ENCODE assay signal across 30 cellular contexts in genomic region chr3:14891135-14892132, GRCh38. TPM values are rescaled to one million over a fixed set of nuclear protein-coding genes. Genes with fewer than 3 reads are reported as not detected.
DNase-seq lines count a peak whose midpoint lies in the region; ATAC-seq and TF ChIP-seq lines count a peak whose summit lies in the region.
"Had no signal": no experiment of that assay in that cellular context is flagged by ENCODE, and none has a peak within 500 bp of the region (broad histone marks: within the 10 kb centered on the region; RNA-seq: fewer than 3 reads in every experiment).

No MANE protein-coding gene starts in this region.

- no peaks in the 10 kb centered on the region for H3K9me3 Mint-ChIP-seq in T-cell
- H3K9me3 Mint-ChIP-seq: nephron had no signal

- CTCF ChIA-PET in T-cell (lab: Charles Lee), result no interaction called here

- POLR2A ChIA-PET in T-cell (lab: Charles Lee), result no interaction called here

- peaks cover 30% of the 10 kb centered on the region for H3K4me1 ChIP-seq in DND-41 (ENCODE audit: insufficient read depth, low read length)
- no peaks in the 10 kb centered on the region for H3K4me1 ChIP-seq in ascending aorta
- H3K4me1 ChIP-seq: breast epithelium, HAP-1, thyroid gland had no signal

- no peaks in the 10 kb centered on the region for H3K79me2 ChIP-seq in DND-41 (ENCODE audit: insufficient read depth, low read length)

- peak overlapping the region; percentile 57 to 72 for H3K27ac Mint-ChIP-seq in T-cell
- H3K27ac Mint-ChIP-seq: nephron had no signal

- peaks cover 14 to 43% (median 32%) of the 10 kb centered on the region in 3 donors for H3K4me1 Mint-ChIP-seq in T-cell
- H3K4me1 Mint-ChIP-seq: immature natural killer cell had no signal

- H3K4me3 Mint-ChIP-seq in T-cell, result no peak overlapping the region
- H3K4me3 Mint-ChIP-seq: immature natural killer cell, nephron had no signal

- H3K4me3 ChIP-seq in DND-41 (ENCODE audit: low read depth in 1 of 2, low read length in 2 of 2) (no peak overlapping the region), ascending aorta (no peak overlapping the region)
- H3K4me3 ChIP-seq: breast epithelium, HAP-1, mucosa of descending colon, stomach, thyroid gland had no signal

- no peaks in the 10 kb centered on the region for H3K9me3 ChIP-seq in DND-41 (ENCODE audit: insufficient read depth, low read length, severe bottlenecking)
- H3K9me3 ChIP-seq in ascending aorta, result no peaks in the 10 kb centered on the region
- H3K9me3 ChIP-seq: breast epithelium, HAP-1, mucosa of descending colon, stomach, thyroid gland had no signal

- ATAC-seq in DND-41 (ENCODE audit: insufficient read depth, low read depth), result peak; percentile 60
- peak; percentile 16 for ATAC-seq in HG03432 (IDR thresholded peaks at IDR 0.05; ENCODE audit: unreplicated experiment)
- ATAC-seq in T-cell (replicated peaks in 1 of 4), result no peak
- peak; percentile 41 for ATAC-seq in omental fat pad (ENCODE audit: low FRiP score)
- ATAC-seq: activated naive CD4-positive, alpha-beta T cell treated with anti-CD3 and anti-CD28 coated beads, Interleukin-2, amount 50 U/mL, for 72 hours; mucosa of descending colon; Panc1 had no signal

- no peak overlapping the region for H2AFZ ChIP-seq in DND-41 (ENCODE audit: low read depth, low read length)

- no peaks in the 10 kb centered on the region for H4K20me1 ChIP-seq in DND-41 (ENCODE audit: insufficient read depth, low read length)

- no peaks in the 10 kb centered on the region for H3K27me3 ChIP-seq in DND-41 (ENCODE audit: insufficient read depth, low read length, poor library complexity)
- H3K27me3 ChIP-seq in ascending aorta, result no peaks in the 10 kb centered on the region
- H3K27me3 ChIP-seq: breast epithelium, stomach, thyroid gland had no signal

- TF ChIP-seq CTCF in DND-41 (IDR thresholded peaks at IDR 0.05; ENCODE audit: borderline replicate concordance, extremely low read depth, low read length, poor library complexity, severe bottlenecking) (no peak), omental fat pad (IDR thresholded peaks at IDR 0.05) (no peak), ascending aorta (IDR thresholded peaks at IDR 0.05) (no peak)

- H3K36me3 Mint-ChIP-seq in T-cell, result no peaks in the 10 kb centered on the region
- H3K36me3 Mint-ChIP-seq: activated naive CD4-positive, alpha-beta T cell treated with anti-CD3 and anti-CD28 coated beads, Interleukin-2, amount 50 U/mL, for 72 hours; immature natural killer cell had no signal

- no peak overlapping the region; the same call in 1 of the 2 replicates for H3K9ac ChIP-seq in DND-41 (ENCODE audit: low read depth, low read length)

- no peaks in the 10 kb centered on the region for H3K36me3 ChIP-seq in DND-41 (ENCODE audit: insufficient read depth, low read length)
- H3K36me3 ChIP-seq in ascending aorta, result no peaks in the 10 kb centered on the region
- H3K36me3 ChIP-seq: breast epithelium, HAP-1, stomach, thyroid gland had no signal

- peak; percentile 42 for DNase-seq in DND-41
- DNase-seq in T-cell, result no peak
- DNase-seq in omental fat pad (ENCODE audit: low spot score), result no peak
- DNase-seq in effector CD4-positive, alpha-beta T cell, result no peak
- DNase-seq in ascending aorta (ENCODE audit: low spot score in 2 of 2), result no peak
- no peak for DNase-seq in cerebellum (ENCODE audit: low spot score)
- DNase-seq: activated CD8-positive, alpha-beta memory T cell treated with anti-CD3 and anti-CD28 coated beads for 24 hours; activated T-cell treated with anti-CD3 and anti-CD28 coated beads for 4 hours; amygdala; DMS 273 treated with DMSO at 0.1 percent for 48 hours; EL; hippocampal formation; immature natural killer cell; KBM-7; left cardiac atrium; mucosa of descending colon; NCI-H1436; NCI-H2081; NCI-H526; retina; SIG-M5; stimulated activated CD8-positive, alpha-beta memory T cell treated with anti-CD3 and anti-CD28 coated beads, Interleukin-4, amount 100 ng/mL, for 48 hours; stomach; thyroid gland had no signal

- intact Hi-C loops in ascending aorta (cut with DNase I), result no loop called here

- H3K27ac ChIP-seq in DND-41 (ENCODE audit: low read length) (peak overlapping the region; percentile 19), ascending aorta (no peak overlapping the region)

- H3K4me2 ChIP-seq in DND-41 (ENCODE audit: insufficient read depth, low read length), result no peak overlapping the region

- peaks cover 0 to 8% of the 10 kb centered on the region in 2 donors for H3K27me3 Mint-ChIP-seq in T-cell

RNA-seq across cellular contexts. Expression of gene NR2C2, which starts 55.9 kb away (rescaled TPM):
- total RNA-seq in T-cell (10 to 100 TPM; 54.9 to 93.1 (median 85.2) TPM), omental fat pad (10 to 100 TPM; 25.8 to 45.1 (median 37.8) TPM), ascending aorta (23.5 TPM), cerebellum (82.2 TPM)

Comparison
In these comparisons a context has a peak if more than half of its experiments do, and no peak if none do; other contexts are left out.
1. ATAC-seq: peak in DND-41 (single experiment), HG03432 (single experiment) and omental fat pad (single experiment); none in T-cell (0 of 4).